ENCODE assay signal across 1 cellular context in the genomic region with DNA sequence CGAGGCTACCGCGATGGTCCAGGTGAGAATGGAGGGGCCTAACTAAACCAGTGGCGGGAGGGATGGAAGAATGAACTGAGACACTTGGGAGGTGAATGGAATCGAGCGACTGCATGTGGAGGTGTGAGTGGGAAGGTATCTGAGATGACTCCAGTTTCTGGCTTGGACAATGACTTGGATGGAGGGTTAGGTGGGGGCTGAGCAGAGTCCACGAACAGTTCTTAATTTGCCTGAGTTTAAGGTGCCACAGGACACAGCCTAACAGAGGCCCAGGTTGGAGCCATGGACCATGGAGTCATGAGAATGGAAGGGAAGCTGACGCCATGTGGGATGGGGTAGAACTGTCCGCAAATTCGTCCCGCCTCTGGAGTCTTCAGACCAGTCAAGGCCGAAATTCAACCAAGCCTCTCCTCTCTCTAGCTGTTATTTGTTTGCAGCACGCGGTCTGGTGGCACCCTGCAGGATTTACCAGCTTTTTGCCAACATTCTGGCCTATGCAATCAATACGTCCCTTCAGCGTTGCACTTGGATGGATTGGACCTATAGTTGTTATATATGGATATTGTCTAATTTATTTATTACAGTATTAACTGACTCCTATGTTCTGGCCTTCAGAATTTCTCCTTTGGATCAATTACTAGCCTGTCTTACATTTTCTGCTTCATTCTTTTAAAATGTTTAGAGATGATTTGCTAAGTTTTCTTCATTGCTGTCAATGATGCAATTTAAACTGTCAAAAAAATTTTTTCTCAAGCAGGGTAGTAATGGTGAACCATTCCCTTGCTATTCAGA.
TF ChIP-seq lines count a peak whose summit lies in the region.

No MANE protein-coding gene starts in this region.

TF ChIP-seq in HepG2, 621 proteins besides CTCF, POLR2A, EP300 and RAD21 (continued from another document):
- TF ChIP-seq, protein P1, sequence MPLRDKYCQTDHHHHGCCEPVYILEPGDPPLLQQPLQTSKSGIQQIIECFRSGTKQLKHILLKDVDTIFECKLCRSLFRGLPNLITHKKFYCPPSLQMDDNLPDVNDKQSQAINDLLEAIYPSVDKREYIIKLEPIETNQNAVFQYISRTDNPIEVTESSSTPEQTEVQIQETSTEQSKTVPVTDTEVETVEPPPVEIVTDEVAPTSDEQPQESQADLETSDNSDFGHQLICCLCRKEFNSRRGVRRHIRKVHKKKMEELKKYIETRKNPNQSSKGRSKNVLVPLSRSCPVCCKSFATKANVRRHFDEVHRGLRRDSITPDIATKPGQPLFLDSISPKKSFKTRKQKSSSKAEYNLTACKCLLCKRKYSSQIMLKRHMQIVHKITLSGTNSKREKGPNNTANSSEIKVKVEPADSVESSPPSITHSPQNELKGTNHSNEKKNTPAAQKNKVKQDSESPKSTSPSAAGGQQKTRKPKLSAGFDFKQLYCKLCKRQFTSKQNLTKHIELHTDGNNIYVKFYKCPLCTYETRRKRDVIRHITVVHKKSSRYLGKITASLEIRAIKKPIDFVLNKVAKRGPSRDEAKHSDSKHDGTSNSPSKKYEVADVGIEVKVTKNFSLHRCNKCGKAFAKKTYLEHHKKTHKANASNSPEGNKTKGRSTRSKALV (CRISPR knock-in tag; IDR thresholded peaks at IDR 0.05), result 0 out of 2 replicates have a peak, but pooled peaks have one; percentile 28
- TF ChIP-seq ZNF678 (CRISPR knock-in tag; IDR thresholded peaks at IDR 0.05), result no peak
- peak; percentile 11; the same call in 1 of the 2 replicates for TF ChIP-seq ZNF232 (CRISPR knock-in tag; IDR thresholded peaks at IDR 0.05; ENCODE audit: borderline replicate concordance)
- TF ChIP-seq ZNF292 (CRISPR knock-in tag; IDR thresholded peaks at IDR 0.05; ENCODE audit: borderline replicate concordance, low read depth), result peak; percentile 41; the same call in 1 of the 2 replicates
- TF ChIP-seq ARHGAP35 (CRISPR knock-in tag; IDR thresholded peaks at IDR 0.05; ENCODE audit: borderline replicate concordance), result peak; percentile 27; the same call in 1 of the 2 replicates
- TF ChIP-seq HES4 (CRISPR knock-in tag; IDR thresholded peaks at IDR 0.05; ENCODE audit: borderline replicate concordance), result 0 out of 2 replicates have a peak, but pooled peaks have one; percentile 64
